10 cellular contexts compared by ENCODE assay signal in genomic region chr2:15212249-15212648, GRCh38.
"Had no signal": no experiment of that assay in that cellular context is flagged by ENCODE, and none has a peak within 500 bp of the region (broad histone marks: within the 10 kb centered on the region; RNA-seq: fewer than 3 reads in every experiment).

No MANE protein-coding gene starts in this region.

- H3K9ac ChIP-seq: GM23248, KMS-11 had no signal

- H3K9me3 Mint-ChIP-seq: HFFc6 had no signal

- H3K4me2 ChIP-seq: KMS-11 had no signal

- H3K4me1 ChIP-seq: HAP-1 had no signal

- H3K4me3 ChIP-seq: GM23248, HAP-1 had no signal

- H3K36me3 ChIP-seq: HAP-1 had no signal

- ATAC-seq: HCT116 had no signal

- DNase-seq: GM23248, GOT3, H7, HFFc6, IMR-90, KBM-7 had no signal

- H3K4me3 Mint-ChIP-seq: HFFc6 had no signal

- H3K27ac ChIP-seq: GM23248, HL-60, KMS-11 had no signal

- H3K9me3 ChIP-seq: HAP-1 had no signal

- H3K27ac Mint-ChIP-seq: HFFc6 had no signal

- H2AFZ ChIP-seq: GM23248 had no signal
